ENCODE assay signal across 15 cellular contexts in the genomic region with DNA sequence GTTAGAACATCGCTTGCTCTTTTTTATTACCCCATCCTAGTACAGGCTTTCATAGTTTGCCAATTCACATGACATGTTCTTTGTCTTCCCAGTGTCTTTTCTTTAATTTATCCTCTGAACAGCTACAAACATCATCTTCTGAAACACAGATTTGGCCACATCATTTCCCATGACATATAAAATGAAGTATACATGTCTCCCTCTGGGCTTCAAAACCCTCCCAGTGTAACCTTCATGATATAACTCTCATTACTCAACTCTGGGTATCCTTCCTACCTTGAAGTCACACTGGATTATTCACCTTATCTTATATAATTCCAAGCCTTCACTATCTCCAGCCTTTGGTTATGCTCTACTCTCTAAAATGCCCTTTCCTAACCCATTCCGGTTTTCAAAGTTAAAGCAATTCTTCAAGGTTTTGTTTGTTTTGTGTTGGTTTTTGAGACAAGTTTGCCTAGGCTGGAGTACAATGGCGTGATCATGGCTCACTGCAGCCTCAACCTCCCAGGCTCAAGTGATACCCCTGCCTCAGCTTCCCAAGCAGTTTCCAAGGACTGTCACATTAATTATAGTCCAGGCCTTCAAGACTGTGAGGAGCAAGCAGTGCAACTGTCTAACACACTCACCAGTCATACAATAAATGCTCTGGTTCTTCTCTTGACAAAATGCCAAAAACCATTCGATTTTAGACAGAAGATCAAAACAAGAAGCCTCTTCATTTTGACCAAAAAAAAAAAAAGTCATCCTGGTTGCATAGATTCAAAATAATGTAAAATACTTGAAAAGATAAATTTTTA.
DNase-seq lines count a peak whose midpoint lies in the region; ATAC-seq and TF ChIP-seq lines count a peak whose summit lies in the region.
"Had no signal": no experiment of that assay in that cellular context is flagged by ENCODE, and none has a peak within 500 bp of the region (broad histone marks: within the 10 kb centered on the region; RNA-seq: fewer than 3 reads in every experiment).

No MANE protein-coding gene starts in this region.

- no peaks in the 10 kb centered on the region for H3K36me3 Mint-ChIP-seq in memory B cell

- H3K27ac Mint-ChIP-seq in memory B cell, result peak overlapping the region; percentile 0
- H3K27ac Mint-ChIP-seq: activated CD4-positive, alpha-beta memory T cell treated with anti-CD3 and anti-CD28 coated beads, Interleukin-2, amount 10 ng/mL, durations not matched to agents 7 days and 5 days; stimulated activated naive B cell treated with anti-CD40 and anti-IgM and Interleukin-4, amounts not matched to agents 10 μg/mL and 1 μg/mL and 100 μg/mL, for 72 hours had no signal

- peaks cover 5% of the 10 kb centered on the region for H3K4me1 Mint-ChIP-seq in memory B cell

- no peak overlapping the region for H3K4me3 ChIP-seq in brain microvascular endothelial cell (ENCODE audit: low read depth, low read length)
- H3K4me3 ChIP-seq: vagina had no signal

- no peaks in the 10 kb centered on the region for H3K36me3 ChIP-seq in brain microvascular endothelial cell (replicated peaks)
- H3K36me3 ChIP-seq: vagina had no signal

- H3K27ac ChIP-seq in brain microvascular endothelial cell, result no peak overlapping the region
- H3K27ac ChIP-seq: vagina had no signal

- ATAC-seq in GM18519 (IDR thresholded peaks at IDR 0.05; ENCODE audit: low FRiP score, unreplicated experiment) (peak; percentile 5), GM21447 (IDR thresholded peaks at IDR 0.05; ENCODE audit: unreplicated experiment) (peak; percentile 3), HG03378 (IDR thresholded peaks at IDR 0.05; ENCODE audit: unreplicated experiment) (peak; percentile 14), memory B cell (ENCODE audit: low read depth) (no peak), GM18867 (IDR thresholded peaks at IDR 0.05; ENCODE audit: unreplicated experiment) (no peak), GM21390 (IDR thresholded peaks at IDR 0.05; ENCODE audit: unreplicated experiment) (no peak)

- H3K9me3 Mint-ChIP-seq in memory B cell, result no peaks in the 10 kb centered on the region
- H3K9me3 Mint-ChIP-seq: activated CD4-positive, alpha-beta memory T cell treated with anti-CD3 and anti-CD28 coated beads, Interleukin-2, amount 10 ng/mL, durations not matched to agents 7 days and 5 days; stimulated activated naive B cell treated with anti-CD40 and anti-IgM and Interleukin-4, amounts not matched to agents 10 μg/mL and 1 μg/mL and 100 μg/mL, for 72 hours had no signal

- in situ Hi-C loops in brain microvascular endothelial cell (cut with HindIII; ENCODE audit: low pct_ligation_motif_present, low sequenced_read_pairs), result no loop called here

- DNase-seq in memory B cell (ENCODE audit: low spot score in 2 of 2) (no peak), brain microvascular endothelial cell (no peak), retina (no peak)
- DNase-seq: activated CD4-positive, alpha-beta memory T cell treated with anti-CD3 and anti-CD28 coated beads, Interleukin-2, amount 10 ng/mL, durations not matched to agents 7 days and 5 days; activated gamma-delta T cell; NCI-H2107; stimulated activated CD4-positive, alpha-beta T cell treated with anti-CD3 and anti-CD28 coated beads, Interleukin-4, amount 100 ng/mL, for 1 hour; stimulated activated naive B cell treated with anti-CD40 and anti-IgM and Interleukin-4, amounts not matched to agents 10 μg/mL and 1 μg/mL and 100 μg/mL, for 72 hours had no signal

- no peak overlapping the region for H3K4me3 Mint-ChIP-seq in memory B cell
- H3K4me3 Mint-ChIP-seq: naive B cell had no signal

- no peak for TF ChIP-seq CTCF in brain microvascular endothelial cell (IDR thresholded peaks at IDR 0.05; ENCODE audit: low read depth, low read length, missing control alignments)

- no peaks in the 10 kb centered on the region for H3K27me3 ChIP-seq in brain microvascular endothelial cell (replicated peaks)
- H3K27me3 ChIP-seq: vagina had no signal

- H3K27me3 Mint-ChIP-seq in memory B cell, result no peaks in the 10 kb centered on the region
- H3K27me3 Mint-ChIP-seq: activated CD4-positive, alpha-beta memory T cell treated with anti-CD3 and anti-CD28 coated beads, Interleukin-2, amount 10 ng/mL, durations not matched to agents 7 days and 5 days had no signal

Comparison
In these comparisons a context has a peak if more than half of its experiments do, and no peak if none do; other contexts are left out.
1. ATAC-seq: peak in GM18519 (single experiment), GM21447 (single experiment) and HG03378 (single experiment); none in memory B cell (single experiment), GM18867 (single experiment) and GM21390 (single experiment).